ENCODE assay signal across 21 cellular contexts in genomic region chr6:36771145-36771544, GRCh38.
DNase-seq lines count a peak whose midpoint lies in the region; ATAC-seq and TF ChIP-seq lines count a peak whose summit lies in the region.
"Had no signal": no experiment of that assay in that cellular context is flagged by ENCODE, and none has a peak within 500 bp of the region (broad histone marks: within the 10 kb centered on the region; RNA-seq: fewer than 3 reads in every experiment).

No MANE protein-coding gene starts in this region.

- peak overlapping the region; percentile 97 for H3K4me2 ChIP-seq in BLaER1
- H3K4me2 ChIP-seq: hepatocyte had no signal

- CTCF ChIA-PET in T-cell (lab: Charles Lee) (interaction anchor here in 1 of 2 donors (1.2 to 2.7 kb wide), 2 partner anchors 12 to 439 kb away, joined by 3 to 11 read pairs; no protein-coding TSS in a partner anchor), RWPE1 (lab: Yijun Ruan, JAX) (interaction anchor here (1.2 to 1.5 kb wide), 2 partner anchors 11 to 12 kb away, joined by 4 to 5 read pairs; no protein-coding TSS in a partner anchor)

- H3K27me3 ChIP-seq in BLaER1: peaks cover 15% of the 10 kb centered on the region; the same call in 1 of the 2 replicates
- H3K27me3 ChIP-seq: body of pancreas, hepatocyte had no signal

- H3K27ac Mint-ChIP-seq in T-helper 1 cell treated with Interleukin-12 subunit alpha and Interleukin-12 subunit beta and Interleukin-4 antibody, amounts not matched to agents 30 μg/mL and 1 μg/mL, for 36 hours: peak overlapping the region; percentile 86
- H3K27ac Mint-ChIP-seq in T-cell (peak overlapping the region; percentile 88 to 93), CD14-positive monocyte (no peak overlapping the region)
- peak overlapping the region; percentile 84 for H3K27ac Mint-ChIP-seq in central memory CD8-positive, alpha-beta T cell (ENCODE audit: low read depth)
- H3K27ac Mint-ChIP-seq: B cell; dendritic cell treated with granulocyte-macrophage colony-stimulating factor and Interleukin-4, amounts not matched to agents 40 ng/mL and 50 ng/mL, for 4 days; type B pancreatic cell had no signal

- POLR2A ChIA-PET in T-cell (lab: Charles Lee) (interaction anchor here in 1 of 2 donors (0.6 kb wide), 1 partner anchor 88 kb away, joined by 13 read pairs; no protein-coding TSS in a partner anchor), RWPE1 (lab: Yijun Ruan, JAX; ENCODE audit: low non-redundant PET) (no interaction called here)

- no peaks in the 10 kb centered on the region for H3K9me3 ChIP-seq in BLaER1
- H3K9me3 ChIP-seq: body of pancreas had no signal

- H3K36me3 Mint-ChIP-seq in T-helper 1 cell treated with Interleukin-12 subunit alpha and Interleukin-12 subunit beta and Interleukin-4 antibody, amounts not matched to agents 30 μg/mL and 1 μg/mL, for 36 hours (ENCODE audit: low read depth): peaks cover 2% of the 10 kb centered on the region
- H3K36me3 Mint-ChIP-seq in T-cell (no peaks in the 10 kb centered on the region), CD14-positive monocyte (peaks cover 2% of the 10 kb centered on the region in 2 donors)
- H3K36me3 Mint-ChIP-seq in central memory CD8-positive, alpha-beta T cell (ENCODE audit: insufficient read depth): peaks cover 8% of the 10 kb centered on the region
- H3K36me3 Mint-ChIP-seq: type B pancreatic cell had no signal

- intact Hi-C loops in CD14-positive monocyte (cut with micrococcal nuclease): loop anchor here in 1 of 2 donors (10.0 kb wide), 1 partner anchor 94 kb away; no protein-coding TSS in a partner anchor

- H3K4me3 Mint-ChIP-seq in T-helper 1 cell treated with Interleukin-12 subunit alpha and Interleukin-12 subunit beta and Interleukin-4 antibody, amounts not matched to agents 30 μg/mL and 1 μg/mL, for 36 hours: no peak overlapping the region
- H3K4me3 Mint-ChIP-seq in T-cell (peak overlapping the region in 1 of 3 donors; percentile 79), CD14-positive monocyte (no peak overlapping the region)
- H3K4me3 Mint-ChIP-seq in central memory CD8-positive, alpha-beta T cell: no peak overlapping the region
- H3K4me3 Mint-ChIP-seq: B cell; dendritic cell treated with granulocyte-macrophage colony-stimulating factor and Interleukin-4, amounts not matched to agents 40 ng/mL and 50 ng/mL, for 4 days; type B pancreatic cell had no signal

- peaks cover 4% of the 10 kb centered on the region for H3K27me3 Mint-ChIP-seq in T-helper 1 cell treated with Interleukin-12 subunit alpha and Interleukin-12 subunit beta and Interleukin-4 antibody, amounts not matched to agents 30 μg/mL and 1 μg/mL, for 36 hours (ENCODE audit: low read depth)
- H3K27me3 Mint-ChIP-seq in T-cell: no peaks in the 10 kb centered on the region
- H3K27me3 Mint-ChIP-seq in central memory CD8-positive, alpha-beta T cell: no peaks in the 10 kb centered on the region
- H3K27me3 Mint-ChIP-seq in CD14-positive monocyte (ENCODE audit: low read depth in 3 of 3): peaks cover 0 to 9% (median 6%) of the 10 kb centered on the region in 3 donors

- H3K4me3 ChIP-seq in BLaER1: no peak overlapping the region
- H3K4me3 ChIP-seq: body of pancreas, hepatocyte had no signal

- no peak overlapping the region for H3K27ac ChIP-seq in BLaER1
- no peak overlapping the region for H3K27ac ChIP-seq in RWPE1
- H3K27ac ChIP-seq: body of pancreas, hepatocyte, parathyroid adenoma had no signal

- no peak overlapping the region for H3K9ac ChIP-seq in BLaER1
- H3K9ac ChIP-seq: parathyroid adenoma had no signal

- ATAC-seq in T-cell (replicated peaks in 1 of 4): no peak
- ATAC-seq in central memory CD8-positive, alpha-beta T cell (replicated peaks; ENCODE audit: extremely low read depth, poor library complexity, severe bottlenecking): no peak
- ATAC-seq: body of pancreas, sciatic nerve had no signal

- H3K36me3 ChIP-seq in BLaER1: no peaks in the 10 kb centered on the region

- DNase-seq in T-helper 1 cell: no peak
- no peak for DNase-seq in T-cell
- DNase-seq in central memory CD8-positive, alpha-beta T cell (ENCODE audit: low spot score in 2 of 2): no peak
- no peak for DNase-seq in CD14-positive monocyte (ENCODE audit: low spot score)
- DNase-seq in RWPE1 (ENCODE audit: low spot score): no peak
- no peak for DNase-seq in stimulated activated CD4-positive, alpha-beta T cell treated with anti-CD3 and anti-CD28 coated beads, Interleukin-4, amount 100 ng/mL, for 1 hour
- DNase-seq: body of pancreas, DMS53, foreskin fibroblast, GOT3, KG1, NCI-H2029, NCI-H446 treated with DMSO at 0.1 percent for 48 hours had no signal

- TF ChIP-seq CTCF in CD14-positive monocyte (IDR thresholded peaks at IDR 0.05) (no peak), RWPE1 (conservative IDR thresholded peaks at IDR 0.05; ENCODE audit: low read depth) (no peak)

- peaks cover 47% of the 10 kb centered on the region for H3K4me1 Mint-ChIP-seq in T-helper 1 cell treated with Interleukin-12 subunit alpha and Interleukin-12 subunit beta and Interleukin-4 antibody, amounts not matched to agents 30 μg/mL and 1 μg/mL, for 36 hours (ENCODE audit: low read depth)
- H3K4me1 Mint-ChIP-seq in T-cell: peaks cover 42 to 51% (median 48%) of the 10 kb centered on the region in 3 donors
- H3K4me1 Mint-ChIP-seq in central memory CD8-positive, alpha-beta T cell: peaks cover 36% of the 10 kb centered on the region
- H3K4me1 Mint-ChIP-seq in CD14-positive monocyte: peaks cover 28% of the 10 kb centered on the region

- H3K9me3 Mint-ChIP-seq in T-helper 1 cell treated with Interleukin-12 subunit alpha and Interleukin-12 subunit beta and Interleukin-4 antibody, amounts not matched to agents 30 μg/mL and 1 μg/mL, for 36 hours: no peaks in the 10 kb centered on the region
- H3K9me3 Mint-ChIP-seq in T-cell: no peaks in the 10 kb centered on the region
- H3K9me3 Mint-ChIP-seq in central memory CD8-positive, alpha-beta T cell: no peaks in the 10 kb centered on the region
- H3K9me3 Mint-ChIP-seq in CD14-positive monocyte: no peaks in the 10 kb centered on the region
- H3K9me3 Mint-ChIP-seq: dendritic cell treated with granulocyte-macrophage colony-stimulating factor and Interleukin-4, amounts not matched to agents 40 ng/mL and 50 ng/mL, for 4 days; type B pancreatic cell had no signal

- peaks cover 81% of the 10 kb centered on the region for H3K4me1 ChIP-seq in BLaER1
- H3K4me1 ChIP-seq: parathyroid adenoma had no signal

- peaks cover 11% of the 10 kb centered on the region for H4K20me1 ChIP-seq in BLaER1

Comparison
In these comparisons a context has a peak if more than half of its experiments do, and no peak if none do; other contexts are left out.
1. H3K27ac Mint-ChIP-seq: peak in T-helper 1 cell treated with Interleukin-12 subunit alpha and Interleukin-12 subunit beta and Interleukin-4 antibody, amounts not matched to agents 30 μg/mL and 1 μg/mL, for 36 hours (single experiment), T-cell (2 of 2) and central memory CD8-positive, alpha-beta T cell (single experiment); none in CD14-positive monocyte (0 of 7).